In the genomic region with DNA sequence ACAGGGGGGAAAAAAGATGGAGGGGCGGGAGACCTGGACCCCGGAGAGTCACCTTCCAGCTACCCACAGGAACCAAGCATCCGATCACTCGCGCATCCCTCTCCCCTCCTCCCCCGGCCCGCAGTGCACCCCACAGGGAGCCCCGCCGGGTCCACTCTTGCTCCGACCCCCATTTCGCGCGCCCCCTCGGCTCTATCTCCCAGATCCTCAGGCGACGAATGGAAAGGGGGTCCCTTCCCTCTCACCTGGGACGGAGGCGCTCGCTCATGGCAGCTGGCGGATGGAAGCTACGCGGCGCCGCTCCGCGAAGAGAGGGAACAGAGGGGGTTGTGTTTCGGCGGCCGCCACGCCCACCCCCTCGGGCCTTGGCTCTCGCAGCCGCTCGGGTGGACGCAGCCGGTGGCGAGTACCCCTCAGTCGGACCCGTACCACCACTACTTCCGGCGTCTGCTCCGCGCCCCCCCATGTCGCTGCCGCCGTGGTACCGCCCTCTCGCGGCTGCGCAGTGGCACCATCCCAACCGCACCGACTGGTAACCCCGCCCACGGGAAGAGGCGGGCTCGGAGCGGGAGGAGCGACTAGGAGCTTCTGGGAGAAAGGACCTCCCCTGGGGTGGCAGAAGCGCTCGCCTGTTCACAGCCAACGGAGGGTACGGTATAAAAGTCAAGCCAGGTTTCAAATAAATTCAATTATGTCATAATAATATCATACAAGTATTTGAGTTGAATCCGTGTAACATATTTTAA, we compare ENCODE assay signal across 1 cellular context.
A peak's percentile ranks its signal among the peaks of the same experiment; 100 is the strongest.
TF ChIP-seq lines count a peak whose summit lies in the region.

No MANE protein-coding gene starts in this region.

TF ChIP-seq in HEK293, 187 proteins besides CTCF, POLR2A, EP300 and RAD21 (continued from another document and continues in another):
- TF ChIP-seq, protein P1, sequence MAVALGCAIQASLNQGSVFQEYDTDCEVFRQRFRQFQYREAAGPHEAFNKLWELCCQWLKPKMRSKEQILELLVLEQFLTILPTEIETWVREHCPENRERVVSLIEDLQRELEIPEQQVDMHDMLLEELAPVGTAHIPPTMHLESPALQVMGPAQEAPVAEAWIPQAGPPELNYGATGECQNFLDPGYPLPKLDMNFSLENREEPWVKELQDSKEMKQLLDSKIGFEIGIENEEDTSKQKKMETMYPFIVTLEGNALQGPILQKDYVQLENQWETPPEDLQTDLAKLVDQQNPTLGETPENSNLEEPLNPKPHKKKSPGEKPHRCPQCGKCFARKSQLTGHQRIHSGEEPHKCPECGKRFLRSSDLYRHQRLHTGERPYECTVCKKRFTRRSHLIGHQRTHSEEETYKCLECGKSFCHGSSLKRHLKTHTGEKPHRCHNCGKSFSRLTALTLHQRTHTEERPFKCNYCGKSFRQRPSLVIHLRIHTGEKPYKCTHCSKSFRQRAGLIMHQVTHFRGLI (tag by site-specific recombination; IDR thresholded peaks at IDR 0.05), result no peak
- TF ChIP-seq ZNF302 (tag by site-specific recombination; IDR thresholded peaks at IDR 0.05; ENCODE audit: low read depth), result no peak
- TF ChIP-seq MYNN (tag by site-specific recombination; IDR thresholded peaks at IDR 0.05; ENCODE audit: borderline replicate concordance), result no peak
- TF ChIP-seq ZNF837 (tag by site-specific recombination; IDR thresholded peaks at IDR 0.05), result no peak
- TF ChIP-seq PRDM1 (tag by site-specific recombination; IDR thresholded peaks at IDR 0.05), result no peak
- TF ChIP-seq ZNF221 (tag by site-specific recombination; IDR thresholded peaks at IDR 0.05; ENCODE audit: borderline replicate concordance), result no peak
- TF ChIP-seq, protein P2, sequence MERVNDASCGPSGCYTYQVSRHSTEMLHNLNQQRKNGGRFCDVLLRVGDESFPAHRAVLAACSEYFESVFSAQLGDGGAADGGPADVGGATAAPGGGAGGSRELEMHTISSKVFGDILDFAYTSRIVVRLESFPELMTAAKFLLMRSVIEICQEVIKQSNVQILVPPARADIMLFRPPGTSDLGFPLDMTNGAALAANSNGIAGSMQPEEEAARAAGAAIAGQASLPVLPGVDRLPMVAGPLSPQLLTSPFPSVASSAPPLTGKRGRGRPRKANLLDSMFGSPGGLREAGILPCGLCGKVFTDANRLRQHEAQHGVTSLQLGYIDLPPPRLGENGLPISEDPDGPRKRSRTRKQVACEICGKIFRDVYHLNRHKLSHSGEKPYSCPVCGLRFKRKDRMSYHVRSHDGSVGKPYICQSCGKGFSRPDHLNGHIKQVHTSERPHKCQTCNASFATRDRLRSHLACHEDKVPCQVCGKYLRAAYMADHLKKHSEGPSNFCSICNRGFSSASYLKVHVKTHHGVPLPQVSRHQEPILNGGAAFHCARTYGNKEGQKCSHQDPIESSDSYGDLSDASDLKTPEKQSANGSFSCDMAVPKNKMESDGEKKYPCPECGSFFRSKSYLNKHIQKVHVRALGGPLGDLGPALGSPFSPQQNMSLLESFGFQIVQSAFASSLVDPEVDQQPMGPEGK (tag by site-specific recombination; IDR thresholded peaks at IDR 0.05), result peak; percentile 94
- TF ChIP-seq, protein P3, sequence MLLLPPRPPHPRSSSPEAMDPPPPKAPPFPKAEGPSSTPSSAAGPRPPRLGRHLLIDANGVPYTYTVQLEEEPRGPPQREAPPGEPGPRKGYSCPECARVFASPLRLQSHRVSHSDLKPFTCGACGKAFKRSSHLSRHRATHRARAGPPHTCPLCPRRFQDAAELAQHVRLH (tag by site-specific recombination; IDR thresholded peaks at IDR 0.05), result peak; percentile 91
- no peak for TF ChIP-seq ZNF114 (tag by site-specific recombination; IDR thresholded peaks at IDR 0.05)
- TF ChIP-seq HOXD13 (CRISPR knock-in tag; IDR thresholded peaks at IDR 0.05; ENCODE audit: borderline replicate concordance), result no peak
- no peak for TF ChIP-seq ZNF112 (tag by site-specific recombination; IDR thresholded peaks at IDR 0.05)
- no peak for TF ChIP-seq ZNF184 (tag by site-specific recombination; IDR thresholded peaks at IDR 0.05)
- no peak for TF ChIP-seq ZNF571 (tag by site-specific recombination; IDR thresholded peaks at IDR 0.05)
- TF ChIP-seq ZNF394 (tag by site-specific recombination; IDR thresholded peaks at IDR 0.05; ENCODE audit: borderline replicate concordance), result no peak
- no peak for TF ChIP-seq ZNF558 (tag by site-specific recombination; IDR thresholded peaks at IDR 0.05)
- TF ChIP-seq ZNF560 (tag by site-specific recombination; IDR thresholded peaks at IDR 0.05; ENCODE audit: borderline replicate concordance), result no peak
- peak; percentile 63; the same call in 1 of the 2 replicates for TF ChIP-seq KLF10 (tag by site-specific recombination; IDR thresholded peaks at IDR 0.05)
- no peak for TF ChIP-seq ZFP3 (tag by site-specific recombination; IDR thresholded peaks at IDR 0.05; ENCODE audit: low read depth)
- TF ChIP-seq, protein P4, sequence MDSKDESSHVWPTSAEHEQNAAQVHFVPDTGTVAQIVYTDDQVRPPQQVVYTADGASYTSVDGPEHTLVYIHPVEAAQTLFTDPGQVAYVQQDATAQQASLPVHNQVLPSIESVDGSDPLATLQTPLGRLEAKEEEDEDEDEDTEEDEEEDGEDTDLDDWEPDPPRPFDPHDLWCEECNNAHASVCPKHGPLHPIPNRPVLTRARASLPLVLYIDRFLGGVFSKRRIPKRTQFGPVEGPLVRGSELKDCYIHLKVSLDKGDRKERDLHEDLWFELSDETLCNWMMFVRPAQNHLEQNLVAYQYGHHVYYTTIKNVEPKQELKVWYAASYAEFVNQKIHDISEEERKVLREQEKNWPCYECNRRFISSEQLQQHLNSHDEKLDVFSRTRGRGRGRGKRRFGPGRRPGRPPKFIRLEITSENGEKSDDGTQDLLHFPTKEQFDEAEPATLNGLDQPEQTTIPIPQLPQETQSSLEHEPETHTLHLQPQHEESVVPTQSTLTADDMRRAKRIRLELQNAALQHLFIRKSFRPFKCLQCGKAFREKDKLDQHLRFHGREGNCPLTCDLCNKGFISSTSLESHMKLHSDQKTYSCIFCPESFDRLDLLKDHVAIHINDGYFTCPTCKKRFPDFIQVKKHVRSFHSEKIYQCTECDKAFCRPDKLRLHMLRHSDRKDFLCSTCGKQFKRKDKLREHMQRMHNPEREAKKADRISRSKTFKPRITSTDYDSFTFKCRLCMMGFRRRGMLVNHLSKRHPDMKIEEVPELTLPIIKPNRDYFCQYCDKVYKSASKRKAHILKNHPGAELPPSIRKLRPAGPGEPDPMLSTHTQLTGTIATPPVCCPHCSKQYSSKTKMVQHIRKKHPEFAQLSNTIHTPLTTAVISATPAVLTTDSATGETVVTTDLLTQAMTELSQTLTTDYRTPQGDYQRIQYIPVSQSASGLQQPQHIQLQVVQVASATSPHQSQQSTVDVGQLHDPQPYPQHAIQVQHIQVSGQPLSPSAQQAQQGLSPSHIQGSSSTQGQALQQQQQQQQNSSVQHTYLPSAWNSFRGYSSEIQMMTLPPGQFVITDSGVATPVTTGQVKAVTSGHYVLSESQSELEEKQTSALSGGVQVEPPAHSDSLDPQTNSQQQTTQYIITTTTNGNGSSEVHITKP (tag by site-specific recombination; IDR thresholded peaks at IDR 0.05), result peak; percentile 100
- TF ChIP-seq, protein P5, sequence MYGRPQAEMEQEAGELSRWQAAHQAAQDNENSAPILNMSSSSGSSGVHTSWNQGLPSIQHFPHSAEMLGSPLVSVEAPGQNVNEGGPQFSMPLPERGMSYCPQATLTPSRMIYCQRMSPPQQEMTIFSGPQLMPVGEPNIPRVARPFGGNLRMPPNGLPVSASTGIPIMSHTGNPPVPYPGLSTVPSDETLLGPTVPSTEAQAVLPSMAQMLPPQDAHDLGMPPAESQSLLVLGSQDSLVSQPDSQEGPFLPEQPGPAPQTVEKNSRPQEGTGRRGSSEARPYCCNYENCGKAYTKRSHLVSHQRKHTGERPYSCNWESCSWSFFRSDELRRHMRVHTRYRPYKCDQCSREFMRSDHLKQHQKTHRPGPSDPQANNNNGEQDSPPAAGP (tag by site-specific recombination; IDR thresholded peaks at IDR 0.05), result peak; percentile 66; the same call in 1 of the 2 replicates
- TF ChIP-seq ZFP37 (tag by site-specific recombination; IDR thresholded peaks at IDR 0.05), result no peak
- TF ChIP-seq ZNF544 (tag by site-specific recombination; IDR thresholded peaks at IDR 0.05), result no peak
- TF ChIP-seq, protein P6, sequence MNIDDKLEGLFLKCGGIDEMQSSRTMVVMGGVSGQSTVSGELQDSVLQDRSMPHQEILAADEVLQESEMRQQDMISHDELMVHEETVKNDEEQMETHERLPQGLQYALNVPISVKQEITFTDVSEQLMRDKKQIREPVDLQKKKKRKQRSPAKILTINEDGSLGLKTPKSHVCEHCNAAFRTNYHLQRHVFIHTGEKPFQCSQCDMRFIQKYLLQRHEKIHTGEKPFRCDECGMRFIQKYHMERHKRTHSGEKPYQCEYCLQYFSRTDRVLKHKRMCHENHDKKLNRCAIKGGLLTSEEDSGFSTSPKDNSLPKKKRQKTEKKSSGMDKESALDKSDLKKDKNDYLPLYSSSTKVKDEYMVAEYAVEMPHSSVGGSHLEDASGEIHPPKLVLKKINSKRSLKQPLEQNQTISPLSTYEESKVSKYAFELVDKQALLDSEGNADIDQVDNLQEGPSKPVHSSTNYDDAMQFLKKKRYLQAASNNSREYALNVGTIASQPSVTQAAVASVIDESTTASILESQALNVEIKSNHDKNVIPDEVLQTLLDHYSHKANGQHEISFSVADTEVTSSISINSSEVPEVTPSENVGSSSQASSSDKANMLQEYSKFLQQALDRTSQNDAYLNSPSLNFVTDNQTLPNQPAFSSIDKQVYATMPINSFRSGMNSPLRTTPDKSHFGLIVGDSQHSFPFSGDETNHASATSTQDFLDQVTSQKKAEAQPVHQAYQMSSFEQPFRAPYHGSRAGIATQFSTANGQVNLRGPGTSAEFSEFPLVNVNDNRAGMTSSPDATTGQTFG (tag by site-specific recombination; IDR thresholded peaks at IDR 0.05; ENCODE audit: borderline replicate concordance), result no peak
- TF ChIP-seq IKZF3 (tag by site-specific recombination; IDR thresholded peaks at IDR 0.05), result peak; percentile 91
- no peak for TF ChIP-seq ZNF433 (tag by site-specific recombination; IDR thresholded peaks at IDR 0.05; ENCODE audit: low read depth)
- TF ChIP-seq, protein P7, sequence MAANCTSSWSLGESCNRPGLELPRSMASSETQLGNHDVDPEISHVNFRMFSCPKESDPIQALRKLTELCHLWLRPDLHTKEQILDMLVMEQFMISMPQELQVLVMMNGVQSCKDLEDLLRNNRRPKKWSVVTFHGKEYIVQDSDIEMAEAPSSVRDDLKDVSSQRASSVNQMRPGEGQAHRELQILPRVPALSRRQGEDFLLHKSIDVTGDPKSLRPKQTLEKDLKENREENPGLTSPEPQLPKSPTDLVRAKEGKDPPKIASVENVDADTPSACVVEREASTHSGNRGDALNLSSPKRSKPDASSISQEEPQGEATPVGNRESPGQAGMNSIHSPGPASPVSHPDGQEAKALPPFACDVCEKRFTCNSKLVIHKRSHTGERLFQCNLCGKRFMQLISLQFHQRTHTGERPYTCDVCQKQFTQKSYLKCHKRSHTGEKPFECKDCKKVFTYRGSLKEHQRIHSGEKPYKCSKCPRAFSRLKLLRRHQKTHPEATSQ (tag by site-specific recombination; IDR thresholded peaks at IDR 0.05), result 0 out of 2 replicates have a peak, but pooled peaks have one; percentile 44
- peak; percentile 78 for TF ChIP-seq ZEB2 (tag by site-specific recombination; IDR thresholded peaks at IDR 0.05)
- TF ChIP-seq ZNF660 (tag by site-specific recombination; IDR thresholded peaks at IDR 0.05), result peak; percentile 23; the same call in 1 of the 2 replicates
- no peak for TF ChIP-seq HOXC10 (CRISPR knock-in tag; IDR thresholded peaks at IDR 0.05)
- TF ChIP-seq, protein P8, sequence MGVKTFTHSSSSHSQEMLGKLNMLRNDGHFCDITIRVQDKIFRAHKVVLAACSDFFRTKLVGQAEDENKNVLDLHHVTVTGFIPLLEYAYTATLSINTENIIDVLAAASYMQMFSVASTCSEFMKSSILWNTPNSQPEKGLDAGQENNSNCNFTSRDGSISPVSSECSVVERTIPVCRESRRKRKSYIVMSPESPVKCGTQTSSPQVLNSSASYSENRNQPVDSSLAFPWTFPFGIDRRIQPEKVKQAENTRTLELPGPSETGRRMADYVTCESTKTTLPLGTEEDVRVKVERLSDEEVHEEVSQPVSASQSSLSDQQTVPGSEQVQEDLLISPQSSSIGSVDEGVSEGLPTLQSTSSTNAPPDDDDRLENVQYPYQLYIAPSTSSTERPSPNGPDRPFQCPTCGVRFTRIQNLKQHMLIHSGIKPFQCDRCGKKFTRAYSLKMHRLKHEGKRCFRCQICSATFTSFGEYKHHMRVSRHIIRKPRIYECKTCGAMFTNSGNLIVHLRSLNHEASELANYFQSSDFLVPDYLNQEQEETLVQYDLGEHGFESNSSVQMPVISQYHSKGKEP (tag by site-specific recombination; IDR thresholded peaks at IDR 0.05), result 0 out of 2 replicates have a peak, but pooled peaks have one; percentile 12
- TF ChIP-seq MZF1 (tag by site-specific recombination; IDR thresholded peaks at IDR 0.05; ENCODE audit: borderline replicate concordance), result no peak
- no peak for TF ChIP-seq ZNF169 (tag by site-specific recombination; IDR thresholded peaks at IDR 0.05)
- no peak for TF ChIP-seq TRIM28 (IDR thresholded peaks at IDR 0.05; ENCODE audit: borderline replicate concordance, low read length)
- no peak for TF ChIP-seq ZNF596 (tag by site-specific recombination; IDR thresholded peaks at IDR 0.05)
- TF ChIP-seq, protein P9, sequence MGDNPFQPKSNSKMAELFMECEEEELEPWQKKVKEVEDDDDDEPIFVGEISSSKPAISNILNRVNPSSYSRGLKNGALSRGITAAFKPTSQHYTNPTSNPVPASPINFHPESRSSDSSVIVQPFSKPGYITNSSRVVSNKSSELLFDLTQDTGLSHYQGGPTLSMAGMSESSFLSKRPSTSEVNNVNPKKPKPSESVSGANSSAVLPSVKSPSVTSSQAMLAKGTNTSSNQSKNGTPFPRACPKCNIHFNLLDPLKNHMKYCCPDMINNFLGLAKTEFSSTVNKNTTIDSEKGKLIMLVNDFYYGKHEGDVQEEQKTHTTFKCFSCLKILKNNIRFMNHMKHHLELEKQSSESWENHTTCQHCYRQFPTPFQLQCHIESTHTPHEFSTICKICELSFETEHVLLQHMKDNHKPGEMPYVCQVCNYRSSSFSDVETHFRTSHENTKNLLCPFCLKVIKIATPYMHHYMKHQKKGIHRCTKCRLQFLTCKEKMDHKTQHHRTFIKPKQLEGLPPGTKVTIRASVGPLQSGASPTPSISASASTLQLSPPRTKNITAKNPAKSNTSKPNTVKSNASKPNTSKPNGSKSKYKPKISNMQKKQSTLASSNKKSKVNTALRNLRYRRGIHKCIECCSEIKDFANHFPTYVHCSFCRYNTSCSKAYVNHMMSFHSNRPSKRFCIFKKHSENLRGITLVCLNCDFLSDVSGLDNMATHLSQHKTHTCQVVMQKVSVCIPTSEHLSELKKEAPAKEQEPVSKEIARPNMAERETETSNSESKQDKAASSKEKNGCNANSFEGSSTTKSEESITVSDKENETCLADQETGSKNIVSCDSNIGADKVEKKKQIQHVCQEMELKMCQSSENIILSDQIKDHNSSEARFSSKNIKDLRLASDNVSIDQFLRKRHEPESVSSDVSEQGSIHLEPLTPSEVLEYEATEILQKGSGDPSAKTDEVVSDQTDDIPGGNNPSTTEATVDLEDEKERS (tag by site-specific recombination; IDR thresholded peaks at IDR 0.05), result no peak
- TF ChIP-seq OSR2 (tag by site-specific recombination; IDR thresholded peaks at IDR 0.05), result no peak
- peak; percentile 44; the same call in 1 of the 2 replicates for TF ChIP-seq ZBTB8A (tag by site-specific recombination; IDR thresholded peaks at IDR 0.05)
- TF ChIP-seq ZBTB17 (tag by site-specific recombination; IDR thresholded peaks at IDR 0.05), result peak; percentile 32
- no peak; the same call in 1 of the 2 replicates for TF ChIP-seq EGR2 (tag by site-specific recombination; IDR thresholded peaks at IDR 0.05; ENCODE audit: low read depth)
- no peak for TF ChIP-seq HOXA7 (CRISPR knock-in tag; IDR thresholded peaks at IDR 0.05; ENCODE audit: borderline replicate concordance)
